8 cellular contexts compared by ENCODE assay signal in the genomic region with DNA sequence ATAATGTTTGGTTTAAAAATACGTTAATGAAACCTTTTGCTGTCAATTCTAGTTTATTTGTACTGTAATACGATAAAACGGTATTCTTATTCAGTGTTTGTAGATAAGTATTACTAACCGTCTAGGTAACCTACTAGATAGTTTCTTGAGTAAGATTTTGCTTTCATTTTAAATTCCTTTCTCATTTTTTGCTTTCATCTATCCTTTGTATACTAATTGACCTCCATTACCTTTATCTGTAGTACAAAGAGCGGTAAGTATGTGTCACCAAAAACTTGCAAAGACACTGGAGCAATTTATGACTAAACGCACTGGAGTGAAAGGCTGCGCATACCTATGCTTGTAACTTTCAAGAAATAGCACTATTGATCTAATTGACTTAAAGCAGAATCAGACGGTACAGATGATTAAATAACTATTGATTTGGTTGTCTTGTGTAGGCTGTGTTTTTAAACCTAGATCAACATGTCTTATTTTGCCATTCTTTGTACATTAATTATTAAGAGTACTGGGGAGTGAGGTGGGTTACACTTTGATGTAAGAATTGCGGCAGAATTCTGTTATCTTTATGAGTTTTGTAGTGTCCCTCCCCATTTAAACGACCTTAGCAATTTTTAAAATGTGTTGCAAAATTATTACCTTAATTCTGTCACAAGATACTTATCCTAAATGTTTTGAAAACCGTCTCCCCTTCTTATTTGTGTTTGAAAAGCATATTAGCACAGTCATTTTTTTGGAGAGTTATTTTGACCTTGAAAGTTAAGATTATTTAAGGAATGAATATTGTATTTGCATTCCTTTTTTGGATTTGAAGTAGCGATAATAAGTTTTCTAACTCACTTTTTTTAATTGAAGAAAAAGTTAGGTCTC. TPM values are rescaled to one million over a fixed set of nuclear protein-coding genes. Genes with fewer than 3 reads are reported as not detected.
DNase-seq lines count a peak whose midpoint lies in the region; ATAC-seq and TF ChIP-seq lines count a peak whose summit lies in the region.

No MANE protein-coding gene starts in this region.

- H3K36me3 ChIP-seq in breast epithelium, result no peaks in the 10 kb centered on the region
- peaks cover 5% of the 10 kb centered on the region for H3K36me3 ChIP-seq in mesodermal cell (ENCODE audit: control insufficient read depth, insufficient read depth, low read length)

- peaks cover 56% of the 10 kb centered on the region for H3K4me1 Mint-ChIP-seq in CD4-positive, alpha-beta T cell (ENCODE audit: low read depth)

- H3K36me3 Mint-ChIP-seq in CD4-positive, alpha-beta T cell (ENCODE audit: low read depth), result peaks cover 11% of the 10 kb centered on the region

- peak overlapping the region; percentile 88 for H3K27ac Mint-ChIP-seq in CD4-positive, alpha-beta T cell

- H3K4me1 ChIP-seq in breast epithelium (no peaks in the 10 kb centered on the region), mesodermal cell (ENCODE audit: control insufficient read depth, insufficient read depth, low read length, poor library complexity, severe bottlenecking) (peaks cover 7% of the 10 kb centered on the region)

- intact Hi-C loops in CD4-positive, alpha-beta T cell (cut with DNase I, micrococcal nuclease), result loop anchor here (1.0 to 5.0 kb wide), 6 partner anchors 63 to 872 kb away; a partner anchor contains a TSS
- intact Hi-C loops in breast epithelium (cut with DNase I; ENCODE audit: low total_unique reads), result no loop called here

- H3K4me3 Mint-ChIP-seq in CD4-positive, alpha-beta T cell, result peak overlapping the region; percentile 98

- H3K4me3 ChIP-seq in breast epithelium (peak overlapping the region; percentile 77 to 95 (median 94)), mesodermal cell (ENCODE audit: extremely low read depth, insufficient read depth, low read length, poor library complexity, severe bottlenecking) (peak overlapping the region; percentile 93)

- H3K27me3 Mint-ChIP-seq in CD4-positive, alpha-beta T cell, result no peaks in the 10 kb centered on the region

- no peak overlapping the region for H3K27ac ChIP-seq in CD4-positive, alpha-beta T cell (ENCODE audit: low read depth, low read length)
- peak overlapping the region; percentile 99 for H3K27ac ChIP-seq in breast epithelium
- peak overlapping the region; percentile 92 for H3K27ac ChIP-seq in mesodermal cell (ENCODE audit: low read depth, low read length, severe bottlenecking)

- DNase-seq in CD4-positive, alpha-beta T cell, result no peak
- DNase-seq in M059J (ENCODE audit: low read depth) (peak; percentile 68), breast epithelium (ENCODE audit: low spot score in 2 of 2) (no peak), NCI-H1930 (lab: John Stamatoyannopoulos, UW) (no peak), GM19238 (ENCODE audit: insufficient read length, low spot score) (no peak)

- H3K9me3 ChIP-seq in CD4-positive, alpha-beta T cell (ENCODE audit: control insufficient read depth, low read length), result no peaks in the 10 kb centered on the region
- H3K9me3 ChIP-seq in breast epithelium (no peaks in the 10 kb centered on the region), mesodermal cell (ENCODE audit: control insufficient read depth, low read length) (no peaks in the 10 kb centered on the region)

- POLR2A ChIA-PET in CD4-positive, alpha-beta T cell (lab: Charles Lee), result interaction anchor here (1.7 kb wide), 1 partner anchor 172 kb away, joined by 4 read pairs; no protein-coding TSS in a partner anchor

- no peak for ATAC-seq in CD4-positive, alpha-beta T cell (ENCODE audit: poor library complexity)
- ATAC-seq in HG03095 (IDR thresholded peaks at IDR 0.05; ENCODE audit: unreplicated experiment) (no peak), GM18517 (IDR thresholded peaks at IDR 0.05; ENCODE audit: unreplicated experiment) (no peak)

- no peaks in the 10 kb centered on the region for H3K9me3 Mint-ChIP-seq in CD4-positive, alpha-beta T cell

- no peak for TF ChIP-seq POLR2A in breast epithelium (IDR thresholded peaks at IDR 0.05)

- WGBS in mesodermal cell (ENCODE audit: insufficient coverage in 2 of 2), 2 experiments, result 33 to 63% methylated on average over 1 to 2 of the region's 12 CpGs

- TF ChIP-seq CTCF in CD4-positive, alpha-beta T cell (IDR thresholded peaks at IDR 0.05), result no peak
- no peak for TF ChIP-seq CTCF in breast epithelium (IDR thresholded peaks at IDR 0.05)

- CTCF ChIA-PET in CD4-positive, alpha-beta T cell (lab: Charles Lee), result no interaction called here

- no peaks in the 10 kb centered on the region for H3K27me3 ChIP-seq in CD4-positive, alpha-beta T cell (ENCODE audit: control insufficient read depth, insufficient read depth, low read length)
- H3K27me3 ChIP-seq in breast epithelium, result no peaks in the 10 kb centered on the region

RNA-seq across cellular contexts. Expression of a gene that starts 1.9 kb away (rescaled TPM):
- 10 to 100 TPM; 68.5 to 72.5 TPM for total RNA-seq in CD4-positive, alpha-beta T cell
- 52.5 and 75.3 TPM in 2 replicates for total RNA-seq in M059J (2014; rRNA removed; shearing (Covaris generic))
- total RNA-seq in breast epithelium, result 100 to 1,000 TPM; 115 to 189 (median 121) TPM
- 74.0 TPM for polyA plus RNA-seq in mesodermal cell (2013, experiment 1 of 2)
- polyA plus RNA-seq in mesodermal cell (2013, experiment 2 of 2), result 83.5 TPM
